ENCODE assay signal across 8 cellular contexts in genomic region chr5:95760291-95761191, GRCh38. TPM values are rescaled to one million over a fixed set of nuclear protein-coding genes. Genes with fewer than 3 reads are reported as not detected.
A peak's percentile ranks its signal among the peaks of the same experiment; 100 is the strongest.
DNase-seq lines count a peak whose midpoint lies in the region; ATAC-seq and TF ChIP-seq lines count a peak whose summit lies in the region.

No MANE protein-coding gene starts in this region.

- no peaks in the 10 kb centered on the region for H3K79me2 ChIP-seq in SU-DHL-6 (ENCODE audit: insufficient read depth, low read length)

- H3K9me3 Mint-ChIP-seq in CD8-positive, alpha-beta memory T cell, result no peaks in the 10 kb centered on the region

- peaks cover 22 to 42% (median 31%) of the 10 kb centered on the region in 3 donors for H3K4me1 Mint-ChIP-seq in CD8-positive, alpha-beta memory T cell

- peak overlapping the region; percentile 9 for H3K4me2 ChIP-seq in SU-DHL-6 (ENCODE audit: low read depth, low read length, poor library complexity, severe bottlenecking)

- peak overlapping the region; percentile 59 for H3K4me3 ChIP-seq in CD8-positive, alpha-beta memory T cell (ENCODE audit: low read length)
- H3K4me3 ChIP-seq in SU-DHL-6 (ENCODE audit: insufficient read depth, low read length, poor library complexity, severe bottlenecking) (no peak overlapping the region), fibroblast of villous mesenchyme (ENCODE audit: low read depth, low read length) (peak overlapping the region; percentile 38)

- H3F3A ChIP-seq in SU-DHL-6 (ENCODE audit: insufficient read depth), result no peaks in the 10 kb centered on the region

- peak overlapping the region; percentile 21 for H3K27ac ChIP-seq in CD8-positive, alpha-beta memory T cell (ENCODE audit: low read depth, low read length)
- H3K27ac ChIP-seq in SU-DHL-6 (ENCODE audit: low read depth, low read length), result no peak overlapping the region

- H3K36me3 ChIP-seq in CD8-positive, alpha-beta memory T cell (ENCODE audit: insufficient read depth, low read length), result no peaks in the 10 kb centered on the region
- H3K36me3 ChIP-seq in SU-DHL-6 (ENCODE audit: low read length), result no peaks in the 10 kb centered on the region

- H3K9ac ChIP-seq in SU-DHL-6 (ENCODE audit: low read length), result no peak overlapping the region

- H2AFZ ChIP-seq in SU-DHL-6 (ENCODE audit: low read depth, low read length, severe bottlenecking), result no peak overlapping the region

- peaks cover 25% of the 10 kb centered on the region for H3K4me1 ChIP-seq in CD8-positive, alpha-beta memory T cell (ENCODE audit: insufficient read depth, low read length)

- H4K20me1 ChIP-seq in SU-DHL-6 (ENCODE audit: low read depth, low read length), result no peaks in the 10 kb centered on the region

- no peaks in the 10 kb centered on the region for H3K27me3 ChIP-seq in CD8-positive, alpha-beta memory T cell (ENCODE audit: insufficient read depth, low read length, poor library complexity, severe bottlenecking)
- H3K27me3 ChIP-seq in SU-DHL-6 (ENCODE audit: low read length), result no peaks in the 10 kb centered on the region

- TF ChIP-seq CTCF in SU-DHL-6 (IDR thresholded peaks at IDR 0.05; ENCODE audit: insufficient read depth, low read length, poor library complexity, severe bottlenecking) (no peak), fibroblast of villous mesenchyme (IDR thresholded peaks at IDR 0.05; ENCODE audit: insufficient read depth, low read depth, low read length) (no peak)

- no peaks in the 10 kb centered on the region for H3K9me2 ChIP-seq in SU-DHL-6 (replicated peaks; ENCODE audit: insufficient read depth, low read length)

- peak overlapping the region; percentile 69 to 94 (median 90) for H3K27ac Mint-ChIP-seq in CD8-positive, alpha-beta memory T cell

- DNase-seq in CD8-positive, alpha-beta memory T cell, result peak in 2 of 5 donors; percentile 15 to 17
- DNase-seq in fibroblast of villous mesenchyme (ENCODE audit: low read depth), result peak; percentile 96
- DNase-seq in smooth muscle cell of the brain vasculature (ENCODE audit: low read depth, low spot score), result peak; percentile 36
- DNase-seq in activated CD8-positive, alpha-beta memory T cell treated with anti-CD3 and anti-CD28 coated beads, Interleukin-2, amount 50 U/mL, for 4 hours, result no peak
- no peak for DNase-seq in HuH-7 (ENCODE audit: low spot score)

- CTCF ChIA-PET in CD8-positive, alpha-beta memory T cell (lab: Charles Lee), result interaction anchor here (0.7 to 1.0 kb wide), 2 partner anchors 8 to 21 kb away, joined by 3 to 4 read pairs; no protein-coding TSS in a partner anchor

- H3K27me3 Mint-ChIP-seq in CD8-positive, alpha-beta memory T cell, result peaks cover 2 to 4% of the 10 kb centered on the region in 2 donors

- ATAC-seq in GM19351 (IDR thresholded peaks at IDR 0.05; ENCODE audit: unreplicated experiment), result peak; percentile 95
- ATAC-seq in HG03432 (IDR thresholded peaks at IDR 0.05; ENCODE audit: unreplicated experiment), result peak; percentile 93

- H3K4me3 Mint-ChIP-seq in CD8-positive, alpha-beta memory T cell, result peak overlapping the region; percentile 81 to 88 (median 85)

- no peaks in the 10 kb centered on the region for H3K9me3 ChIP-seq in CD8-positive, alpha-beta memory T cell (ENCODE audit: low read length)
- no peaks in the 10 kb centered on the region for H3K9me3 ChIP-seq in SU-DHL-6 (ENCODE audit: insufficient read depth, low read length)

- no peaks in the 10 kb centered on the region for H3K36me3 Mint-ChIP-seq in CD8-positive, alpha-beta memory T cell

- POLR2A ChIA-PET in CD8-positive, alpha-beta memory T cell (lab: Charles Lee), result no interaction called here

RNA-seq across cellular contexts. Expression of gene RHOBTB3, which starts 29.4 kb away (rescaled TPM):
- total RNA-seq in CD8-positive, alpha-beta memory T cell, result under 1 TPM; 0.33 to 0.48 TPM
- 2.4 TPM for polyA plus RNA-seq in CD8-positive, alpha-beta memory T cell
- 370 and 720 TPM in 2 replicates for total RNA-seq in fibroblast of villous mesenchyme

Comparison
In these comparisons a context has a peak if more than half of its experiments do, and no peak if none do; other contexts are left out.
1. DNase-seq: peak in fibroblast of villous mesenchyme (single experiment) and smooth muscle cell of the brain vasculature (single experiment); none in activated CD8-positive, alpha-beta memory T cell treated with anti-CD3 and anti-CD28 coated beads, Interleukin-2, amount 50 U/mL, for 4 hours (single experiment) and HuH-7 (single experiment).
2. RNA of gene RHOBTB3, which starts 29.4 kb away (total RNA-seq): 370 to 720 TPM in fibroblast of villous mesenchyme; 0.33 to 0.48 TPM in CD8-positive, alpha-beta memory T cell; every median in the first group is over 100 times any median in the second.